15 cellular contexts compared by ENCODE assay signal in genomic region chr3:113498221-113499005, GRCh38. TPM values are rescaled to one million over a fixed set of nuclear protein-coding genes. Genes with fewer than 3 reads are reported as not detected.
A peak's percentile ranks its signal among the peaks of the same experiment; 100 is the strongest.
DNase-seq lines count a peak whose midpoint lies in the region; ATAC-seq, FAIRE-seq and TF ChIP-seq lines count a peak whose summit lies in the region.
"Had no signal": no experiment of that assay in that cellular context is flagged by ENCODE, and none has a peak within 500 bp of the region (broad histone marks: within the 10 kb centered on the region; RNA-seq: fewer than 3 reads in every experiment).

No MANE protein-coding gene starts in this region.

- H3K4me2 ChIP-seq in GM23338, result no peak overlapping the region

- CTCF ChIA-PET in WTC11 (lab: Charles Lee), result interaction anchor here (0.7 to 4.1 kb wide), 3 partner anchors 79 to 246 kb away, joined by 4 to 21 read pairs (median 4); no protein-coding TSS in a partner anchor

- intact Hi-C loops in pancreas (cut with DNase I), result loop anchor here in 2 of 3 donors (5.0 to 10.0 kb wide), 3 partner anchors 76 to 129 kb away; no protein-coding TSS in a partner anchor

- H3K27me3 ChIP-seq in GM23338 (ENCODE audit: insufficient read depth), result no peaks in the 10 kb centered on the region
- no peaks in the 10 kb centered on the region for H3K27me3 ChIP-seq in pancreas
- H3K27me3 ChIP-seq: cardiac muscle cell, sigmoid colon had no signal

- no peak for FAIRE-seq in RCC 7860 (lab: Jason Lieb, UNC)
- FAIRE-seq in pancreas (lab: Jason Lieb, UNC), result no peak

- H3K4me3 ChIP-seq in GM23338 (no peak overlapping the region), fibroblast of mammary gland (ENCODE audit: control insufficient read depth, low read depth, low read length) (no peak overlapping the region), skeletal muscle cell (ENCODE audit: low read depth, low read length) (no peak overlapping the region), pancreas (no peak overlapping the region)
- H3K4me3 ChIP-seq: cardiac muscle cell, sigmoid colon had no signal

- no peaks in the 10 kb centered on the region for H3K36me3 ChIP-seq in GM23338 (ENCODE audit: insufficient read depth)
- peaks cover 0 to 16% (median 0%) of the 10 kb centered on the region in 3 donors for H3K36me3 ChIP-seq in pancreas

- POLR2A ChIA-PET in WTC11 (lab: Charles Lee), result no interaction called here

- H3K4me1 Mint-ChIP-seq in GM23338 (no peaks in the 10 kb centered on the region; the same call in 2 of the 3 replicates), WTC11 (no peaks in the 10 kb centered on the region)

- H3K4me1 ChIP-seq in GM23338 (ENCODE audit: insufficient read depth) (no peaks in the 10 kb centered on the region), pancreas (no peaks in the 10 kb centered on the region)
- H3K4me1 ChIP-seq: sigmoid colon had no signal

- H3K4me3 Mint-ChIP-seq in GM23338 (no peak overlapping the region), WTC11 (no peak overlapping the region)
- H3K4me3 Mint-ChIP-seq: natural killer cell; T-helper 1 cell treated with Interleukin-12 subunit alpha and Interleukin-12 subunit beta and Interleukin-4 antibody, amounts not matched to agents 30 μg/mL and 1 μg/mL, for 36 hours had no signal

- ATAC-seq in GM23338 (no peak), WTC11 (no peak), pancreas (no peak)
- ATAC-seq: natural killer cell had no signal

- TF ChIP-seq CTCF in GM23338 (conservative IDR thresholded peaks at IDR 0.05; ENCODE audit: low read depth in 2 of 2) (no peak), WTC11 (IDR thresholded peaks at IDR 0.05) (no peak), fibroblast of mammary gland (conservative IDR thresholded peaks at IDR 0.05; ENCODE audit: control insufficient read depth, insufficient read depth, low read depth, low read length) (no peak), pancreas (IDR thresholded peaks at IDR 0.05) (no peak)

- H3K79me2 ChIP-seq in GM23338 (replicated peaks; ENCODE audit: insufficient read depth), result no peaks in the 10 kb centered on the region

- no peaks in the 10 kb centered on the region for H3K9me3 ChIP-seq in pancreas
- H3K9me3 ChIP-seq: sigmoid colon had no signal

- DNase-seq in GM23338 (ENCODE audit: low spot score) (no peak), WTC11 (ENCODE audit: low spot score) (no peak), fibroblast of mammary gland (ENCODE audit: low read depth) (peak; percentile 28), skeletal muscle cell (ENCODE audit: low read depth) (peak; percentile 47), RCC 7860 (ENCODE audit: low spot score) (no peak), pancreas (no peak), Kasumi-1 (lab: John Stamatoyannopoulos, UW) (no peak)
- DNase-seq: activated CD4-positive, alpha-beta T cell treated with anti-CD3 and anti-CD28 coated beads for 4 hours; natural killer cell; NCI-H1092; sigmoid colon had no signal

- H3K27me3 Mint-ChIP-seq in GM23338 (ENCODE audit: insufficient read depth, low read depth, poor library complexity), result no peaks in the 10 kb centered on the region
- H3K27me3 Mint-ChIP-seq in WTC11 (ENCODE audit: low read depth), result no peaks in the 10 kb centered on the region

- H3K27ac Mint-ChIP-seq in GM23338 (peak overlapping the region; percentile 28; the same call in 1 of the 2 replicates), WTC11 (0 out of 2 replicates have a peak overlapping the region, but pooled peaks have one; percentile 36)
- H3K27ac Mint-ChIP-seq: natural killer cell; T-helper 1 cell treated with Interleukin-12 subunit alpha and Interleukin-12 subunit beta and Interleukin-4 antibody, amounts not matched to agents 30 μg/mL and 1 μg/mL, for 36 hours had no signal

- H2AFZ ChIP-seq in GM23338, result no peak overlapping the region

- H3F3A ChIP-seq in GM23338 (replicated peaks; ENCODE audit: low read depth), result no peaks in the 10 kb centered on the region

- no peaks in the 10 kb centered on the region for H3K9me2 ChIP-seq in GM23338 (ENCODE audit: insufficient read depth)

- H3K9me3 Mint-ChIP-seq in GM23338 (no peaks in the 10 kb centered on the region), WTC11 (no peaks in the 10 kb centered on the region)
- H3K9me3 Mint-ChIP-seq: natural killer cell; T-helper 1 cell treated with Interleukin-12 subunit alpha and Interleukin-12 subunit beta and Interleukin-4 antibody, amounts not matched to agents 30 μg/mL and 1 μg/mL, for 36 hours had no signal

- H3K36me3 Mint-ChIP-seq in GM23338 (ENCODE audit: low read depth), result peaks cover 3% of the 10 kb centered on the region; the same call in 1 of the 3 replicates
- H3K36me3 Mint-ChIP-seq in WTC11, result peaks cover 6% of the 10 kb centered on the region; the same call in 1 of the 2 replicates
- H3K36me3 Mint-ChIP-seq: natural killer cell had no signal

- WGBS in pancreas, 2 donors, result 77 to 84% methylated on average over 5 of the region's 5 CpGs

- H3K27ac ChIP-seq in GM23338 (ENCODE audit: low read depth), result no peak overlapping the region
- no peak overlapping the region for H3K27ac ChIP-seq in pancreas
- H3K27ac ChIP-seq: cardiac muscle cell, sigmoid colon had no signal

- H4K20me1 ChIP-seq in GM23338 (replicated peaks; ENCODE audit: insufficient read depth), result no peaks in the 10 kb centered on the region

TF ChIP-seq in GM23338, 12 proteins besides CTCF, POLR2A, EP300 and RAD21 (continues in another document):
- TF ChIP-seq STAT1 (IDR thresholded peaks at IDR 0.05; ENCODE audit: unreplicated experiment), result no peak
- TF ChIP-seq CREB1 (CRISPR knock-in tag; IDR thresholded peaks at IDR 0.05; ENCODE audit: low read depth), result no peak

TF ChIP-seq in WTC11, 78 proteins besides CTCF, POLR2A, EP300 and RAD21 (continues in another document):
- TF ChIP-seq ZNF416 (CRISPR knock-in tag; IDR thresholded peaks at IDR 0.05), result no peak
- no peak for TF ChIP-seq SP1 (CRISPR knock-in tag; conservative IDR thresholded peaks at IDR 0.05)
- no peak for TF ChIP-seq SMAD3 (CRISPR knock-in tag; IDR thresholded peaks at IDR 0.05; ENCODE audit: borderline replicate concordance)
- TF ChIP-seq ZNF671 (CRISPR knock-in tag; IDR thresholded peaks at IDR 0.05), result no peak
- TF ChIP-seq, protein P1, sequence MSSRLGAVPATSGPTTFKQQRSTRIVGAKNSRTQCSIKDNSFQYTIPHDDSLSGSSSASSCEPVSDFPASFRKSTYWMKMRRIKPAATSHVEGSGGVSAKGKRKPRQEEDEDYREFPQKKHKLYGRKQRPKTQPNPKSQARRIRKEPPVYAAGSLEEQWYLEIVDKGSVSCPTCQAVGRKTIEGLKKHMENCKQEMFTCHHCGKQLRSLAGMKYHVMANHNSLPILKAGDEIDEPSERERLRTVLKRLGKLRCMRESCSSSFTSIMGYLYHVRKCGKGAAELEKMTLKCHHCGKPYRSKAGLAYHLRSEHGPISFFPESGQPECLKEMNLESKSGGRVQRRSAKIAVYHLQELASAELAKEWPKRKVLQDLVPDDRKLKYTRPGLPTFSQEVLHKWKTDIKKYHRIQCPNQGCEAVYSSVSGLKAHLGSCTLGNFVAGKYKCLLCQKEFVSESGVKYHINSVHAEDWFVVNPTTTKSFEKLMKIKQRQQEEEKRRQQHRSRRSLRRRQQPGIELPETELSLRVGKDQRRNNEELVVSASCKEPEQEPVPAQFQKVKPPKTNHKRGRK (CRISPR knock-in tag; IDR thresholded peaks at IDR 0.05; ENCODE audit: borderline replicate concordance), result no peak
- TF ChIP-seq TEAD4 (CRISPR knock-in tag; IDR thresholded peaks at IDR 0.05), result no peak
- no peak for TF ChIP-seq CREB1 (CRISPR knock-in tag; IDR thresholded peaks at IDR 0.05)
- TF ChIP-seq, protein P2, sequence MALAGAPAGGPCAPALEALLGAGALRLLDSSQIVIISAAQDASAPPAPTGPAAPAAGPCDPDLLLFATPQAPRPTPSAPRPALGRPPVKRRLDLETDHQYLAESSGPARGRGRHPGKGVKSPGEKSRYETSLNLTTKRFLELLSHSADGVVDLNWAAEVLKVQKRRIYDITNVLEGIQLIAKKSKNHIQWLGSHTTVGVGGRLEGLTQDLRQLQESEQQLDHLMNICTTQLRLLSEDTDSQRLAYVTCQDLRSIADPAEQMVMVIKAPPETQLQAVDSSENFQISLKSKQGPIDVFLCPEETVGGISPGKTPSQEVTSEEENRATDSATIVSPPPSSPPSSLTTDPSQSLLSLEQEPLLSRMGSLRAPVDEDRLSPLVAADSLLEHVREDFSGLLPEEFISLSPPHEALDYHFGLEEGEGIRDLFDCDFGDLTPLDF (CRISPR knock-in tag; IDR thresholded peaks at IDR 0.05), result no peak
- no peak for TF ChIP-seq FOXP1 (CRISPR knock-in tag; IDR thresholded peaks at IDR 0.05; ENCODE audit: borderline replicate concordance)
- TF ChIP-seq ZNF263 (CRISPR knock-in tag; IDR thresholded peaks at IDR 0.05; ENCODE audit: low read depth), result no peak
- no peak for TF ChIP-seq E2F4 (CRISPR knock-in tag; IDR thresholded peaks at IDR 0.05; ENCODE audit: borderline replicate concordance, low read depth)
- TF ChIP-seq ATF1 (CRISPR knock-in tag; IDR thresholded peaks at IDR 0.05), result no peak
- no peak for TF ChIP-seq ETV6 (CRISPR knock-in tag; IDR thresholded peaks at IDR 0.05)

RNA-seq across cellular contexts. Expression of gene SPICE1, which starts 16.5 kb away (rescaled TPM):
- total RNA-seq in GM23338 (2014; rRNA removed; shearing (Covaris generic)), result 19.0 and 22.5 TPM in 2 replicates
- polyA plus RNA-seq in GM23338 (2016; fragmentation: Nextera tagmentation; extraction: Ambion mirVana), result 6.1 and 8.5 TPM in 2 replicates
- 16.8 to 19.7 TPM (median 17.7 TPM) in 3 replicates for total RNA-seq in WTC11 (2021)
- total RNA-seq in pancreas, result 10 to 100 TPM in 4 of 6 donors, 1 to 10 TPM in 2; 5.7 to 13.7 (median 10.1) TPM
- 1 to 10 TPM; 3.0 to 3.6 TPM for polyA plus RNA-seq in pancreas

RNA-seq across cellular contexts. Expression of gene SIDT1, which starts 33.9 kb away (rescaled TPM):
- 0.10 TPM in 1 of 2 replicates, not detected in the other for total RNA-seq in GM23338 (2014; rRNA removed; shearing (Covaris generic))
- polyA plus RNA-seq in GM23338 (2016; fragmentation: Nextera tagmentation; extraction: Ambion mirVana) (not detected in 2 replicates), pancreas (1 to 10 TPM in 1 of 2 donors, under 1 TPM in 1; 0.42 to 2.0 TPM)
- total RNA-seq in WTC11 (2021) (0.21 to 0.23 TPM (median 0.22 TPM) in 3 replicates), pancreas (1 to 10 TPM in 3 of 6 donors, under 1 TPM in 3; 0.28 to 2.6 (median 1.0) TPM)
- total RNA-seq: cardiac muscle cell, epithelial cell of proximal tubule, NCI-H460 had no signal

RNA-seq across cellular contexts. Expression of gene CFAP44, which starts 57.1 kb away (rescaled TPM):
- 0.73 and 1.0 TPM in 2 replicates for total RNA-seq in GM23338 (2014; rRNA removed; shearing (Covaris generic))
- 0.26 and 0.39 TPM in 2 replicates for polyA plus RNA-seq in GM23338 (2016; fragmentation: Nextera tagmentation; extraction: Ambion mirVana)
- 0.90 to 1.0 TPM (median 0.94 TPM) in 3 replicates for total RNA-seq in WTC11 (2021)
- total RNA-seq in pancreas, result 1 to 10 TPM; 3.0 to 6.9 (median 5.6) TPM
- polyA plus RNA-seq in pancreas, result 10 to 100 TPM in 1 of 2 donors, 1 to 10 TPM in 1; 9.7 to 15.4 TPM

Comparison
In these comparisons a context has a peak if more than half of its experiments do, and no peak if none do; other contexts are left out.
1. DNase-seq: peak in fibroblast of mammary gland (single experiment) and skeletal muscle cell (single experiment); none in GM23338 (single experiment), WTC11 (single experiment), RCC 7860 (single experiment), pancreas (0 of 6) and Kasumi-1 (0 of 2).